ENCODE assay signal across 8 cellular contexts in the genomic region with DNA sequence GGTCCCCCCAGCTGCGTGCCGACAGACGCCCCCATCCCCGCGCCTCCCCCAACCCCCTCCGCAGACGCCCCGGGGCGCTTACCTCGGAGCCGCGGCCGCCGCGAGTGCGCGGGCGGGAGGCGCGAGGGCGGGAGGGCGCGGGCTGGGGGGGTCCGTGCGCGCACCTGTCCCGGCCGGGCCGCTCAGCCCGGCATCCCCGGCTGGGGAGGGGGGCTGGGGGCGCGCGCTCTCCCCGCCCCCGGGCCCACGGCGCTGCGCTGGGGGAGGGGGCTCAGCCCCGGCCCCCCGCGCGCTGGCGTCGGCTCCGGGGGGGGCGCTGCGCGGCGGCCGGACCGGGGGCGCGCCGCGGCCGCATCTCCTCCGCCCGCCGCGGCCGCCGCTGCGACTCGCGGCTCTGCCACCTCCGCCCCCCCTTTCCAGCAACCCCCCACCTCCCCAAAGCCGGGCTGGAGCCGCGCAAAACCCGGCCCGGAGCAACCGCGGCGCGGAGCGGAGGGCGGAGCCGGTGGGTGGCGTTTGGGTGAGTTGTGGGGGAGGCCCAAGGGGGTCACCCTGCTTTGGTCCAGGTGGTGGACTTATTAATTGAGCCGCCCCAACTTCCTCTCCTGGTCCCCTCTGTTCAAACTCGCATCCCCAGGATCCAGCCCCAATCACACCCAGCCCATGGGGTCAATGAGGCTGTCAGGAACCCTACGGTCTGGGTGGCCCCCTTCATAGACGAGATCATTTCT. TPM values are rescaled to one million over a fixed set of nuclear protein-coding genes. Genes with fewer than 3 reads are reported as not detected.
DNase-seq lines count a peak whose midpoint lies in the region; FAIRE-seq and TF ChIP-seq lines count a peak whose summit lies in the region.

No MANE protein-coding gene starts in this region.

- WGBS in neuronal stem cell (ENCODE audit: extremely low coverage in 2 of 2, insufficient read length in 2 of 2, insufficient replicate concordance in 1 of 2), 2 donors = no CpG with 5 or more reads among the region's 84 CpGs

- no peak for FAIRE-seq in H54 (lab: Jason Lieb, UNC)

- peak overlapping the region; percentile 66 for H2BK120ac ChIP-seq in neuronal stem cell (ENCODE audit: low read depth, low read length)

- no peak overlapping the region for H3K14ac ChIP-seq in neuronal stem cell (ENCODE audit: low read length)

- H3K4me3 ChIP-seq in cardiac fibroblast (replicated peaks in 1 of 2; ENCODE audit: low read depth in 2 of 2, low read length in 2 of 2) (peak overlapping the region; percentile 34 to 81), neuronal stem cell (ENCODE audit: low read length in 2 of 2) (peak overlapping the region; percentile 70 to 89)

- H3K36me3 ChIP-seq in neuronal stem cell (replicated peaks in 1 of 2; ENCODE audit: control insufficient read depth in 2 of 2, insufficient read depth in 2 of 2, low read length in 2 of 2) = peaks cover 0 to 2% of the 10 kb centered on the region in 2 donors

- H4K91ac ChIP-seq in neuronal stem cell (ENCODE audit: low read depth, low read length, poor library complexity) = no peak overlapping the region

- no peaks in the 10 kb centered on the region for H3K9me3 ChIP-seq in neuronal stem cell (replicated peaks in 1 of 2; ENCODE audit: control insufficient read depth in 2 of 2, insufficient read depth in 1 of 2, low read depth in 1 of 2, low read length in 2 of 2)

- H3K27me3 ChIP-seq in neuronal stem cell (ENCODE audit: control insufficient read depth in 3 of 3, insufficient read depth in 3 of 3, low read depth in 1 of 3, low read length in 3 of 3) = peaks cover 0 to 19% (median 5%) of the 10 kb centered on the region in 3 experiments

- DNase-seq in EL (peak; percentile 36), LoVo (ENCODE audit: low spot score) (peak; percentile 37), cardiac fibroblast (ENCODE audit: low read depth in 2 of 2) (peak in 1 of 2 donors; percentile 67), neuronal stem cell (ENCODE audit: low spot score) (peak; percentile 57), H54 (ENCODE audit: insufficient read length, low spot score) (no peak), GF-D8 (lab: John Stamatoyannopoulos, UW) (no peak), NCI-H774 (lab: John Stamatoyannopoulos, UW) (no peak), A172 (ENCODE audit: low spot score) (no peak)

- no peak for TF ChIP-seq POLR2A in H54 (IDR thresholded peaks at IDR 0.05; ENCODE audit: low read depth, low read length)

- peak overlapping the region; percentile 84 for H3K4me2 ChIP-seq in neuronal stem cell (ENCODE audit: insufficient read depth, low read length, poor library complexity, severe bottlenecking)

- H3K4me1 ChIP-seq in neuronal stem cell (ENCODE audit: control insufficient read depth in 2 of 2, insufficient read depth in 1 of 2, low read depth in 1 of 2, low read length in 2 of 2) = peaks cover 12 to 24% of the 10 kb centered on the region in 2 donors

- H3K27ac ChIP-seq in neuronal stem cell (replicated peaks; ENCODE audit: low read length) = no peak overlapping the region

- H2BK12ac ChIP-seq in neuronal stem cell (ENCODE audit: low read length) = no peak overlapping the region

- H2AFZ ChIP-seq in neuronal stem cell (ENCODE audit: low read length) = peak overlapping the region; percentile 79

- no peak for TF ChIP-seq CTCF in cardiac fibroblast (IDR thresholded peaks at IDR 0.05; ENCODE audit: low read depth, low read length)

- H4K8ac ChIP-seq in neuronal stem cell (ENCODE audit: low read depth, low read length) = no peak overlapping the region

- H3K4ac ChIP-seq in neuronal stem cell (ENCODE audit: low read length) = no peak overlapping the region

- H3K79me1 ChIP-seq in neuronal stem cell (ENCODE audit: low read depth, low read length) = peaks cover 5% of the 10 kb centered on the region

- peak overlapping the region; percentile 35 for H3K9ac ChIP-seq in neuronal stem cell (ENCODE audit: low read depth, low read length, poor library complexity)

- peak overlapping the region; percentile 95 for H3K18ac ChIP-seq in neuronal stem cell (ENCODE audit: low read length)

- H2BK5ac ChIP-seq in neuronal stem cell (ENCODE audit: low read length) = peak overlapping the region; percentile 71

- peak overlapping the region; percentile 11 for H3K23ac ChIP-seq in neuronal stem cell (ENCODE audit: low read depth, low read length, poor library complexity)

- peak overlapping the region; percentile 91 for H2BK15ac ChIP-seq in neuronal stem cell (ENCODE audit: low read length)

- peak overlapping the region; percentile 64 for H2AK5ac ChIP-seq in neuronal stem cell (ENCODE audit: low read depth, low read length)

RNA-seq across cellular contexts. Expression of a gene that starts 22.1 kb away (rescaled TPM):
- 42.5 TPM for polyA plus RNA-seq in neuronal stem cell (2013, experiment 1 of 2)
- 43.0 TPM for polyA plus RNA-seq in neuronal stem cell (2013, experiment 2 of 2)
- total RNA-seq in A172 (2014; rRNA removed; shearing (Covaris generic)) = 29.2 and 34.1 TPM in 2 replicates

RNA-seq across cellular contexts. Expression of a gene that starts 41.7 kb away (rescaled TPM):
- not detected for polyA plus RNA-seq in neuronal stem cell (2013, experiment 1 of 2)
- 0.01 TPM for polyA plus RNA-seq in neuronal stem cell (2013, experiment 2 of 2)
- total RNA-seq in A172 (2014; rRNA removed; shearing (Covaris generic)) = 0.09 and 0.10 TPM in 2 replicates

RNA-seq across cellular contexts. Expression of a gene that starts 46.5 kb away (rescaled TPM):
- polyA plus RNA-seq in neuronal stem cell (2013, experiment 1 of 2) = 2.9 TPM
- 2.9 TPM for polyA plus RNA-seq in neuronal stem cell (2013, experiment 2 of 2)
- total RNA-seq in A172 (2014; rRNA removed; shearing (Covaris generic)) = not detected in 2 replicates

RNA-seq across cellular contexts. Expression of a gene that starts 57.8 kb away (rescaled TPM):
- 15.5 TPM for polyA plus RNA-seq in neuronal stem cell (2013, experiment 1 of 2)
- polyA plus RNA-seq in neuronal stem cell (2013, experiment 2 of 2) = 15.7 TPM
- 7.5 and 9.5 TPM in 2 replicates for total RNA-seq in A172 (2014; rRNA removed; shearing (Covaris generic))

Comparison
In these comparisons a context has a peak if more than half of its experiments do, and no peak if none do; other contexts are left out.
1. DNase-seq: peak in EL (single experiment), LoVo (single experiment) and neuronal stem cell (single experiment); none in H54 (single experiment), GF-D8 (single experiment), NCI-H774 (single experiment) and A172 (single experiment).